ENCODE assay signal across 8 cellular contexts in the genomic region with DNA sequence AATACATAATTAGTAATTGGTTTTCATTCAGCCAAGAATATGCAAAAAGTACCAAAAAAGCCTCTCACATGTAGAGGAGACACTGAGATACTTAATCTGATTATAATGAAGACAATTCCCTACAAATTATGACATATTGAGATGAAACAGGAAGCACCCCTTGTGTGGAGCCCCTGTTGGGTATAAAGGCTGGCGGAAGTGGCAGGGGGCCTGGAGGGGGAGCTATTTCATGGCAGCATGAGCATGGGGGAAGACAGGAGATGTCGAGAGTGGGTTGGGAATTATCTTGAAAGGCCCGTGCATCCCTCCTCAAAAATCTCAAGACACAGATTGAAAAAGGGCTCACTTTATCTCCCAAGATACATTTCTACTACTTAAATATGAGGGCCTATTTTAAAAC.
DNase-seq lines count a peak whose midpoint lies in the region; ATAC-seq, FAIRE-seq and TF ChIP-seq lines count a peak whose summit lies in the region.

No MANE protein-coding gene starts in this region.

- RAD21 ChIA-PET in GM12878 (lab: Charles Lee; ENCODE audit: unreplicated experiment), result interaction anchor here (1.1 to 6.2 kb wide), 9 partner anchors 8 to 371 kb away, joined by 3 to 53 read pairs (median 11); no protein-coding TSS in a partner anchor

- H3K36me3 ChIP-seq in DND-41 (ENCODE audit: insufficient read depth, low read length) (no peaks in the 10 kb centered on the region), GM12878 (ENCODE audit: control insufficient read depth in 2 of 2, insufficient read depth in 2 of 2, low read length in 1 of 2) (peaks cover 2 to 5% of the 10 kb centered on the region in 2 experiments; a peak in 3 of 4 replicates), tibial nerve (no peaks in the 10 kb centered on the region)

- POLR2A ChIA-PET in GM12878 (lab: Charles Lee), result interaction anchor here (0.6 to 10.6 kb wide), 8 partner anchors 9 to 95 kb away, joined by 3 to 82 read pairs (median 6); no protein-coding TSS in a partner anchor

- H3K9me3 ChIP-seq in DND-41 (ENCODE audit: insufficient read depth, low read length, severe bottlenecking), result no peaks in the 10 kb centered on the region
- H3K9me3 ChIP-seq in GM12878 (replicated peaks; ENCODE audit: control insufficient read depth, insufficient read depth, low read length), result no peaks in the 10 kb centered on the region
- H3K9me3 ChIP-seq in tibial nerve, result no peaks in the 10 kb centered on the region

- H3K4me3 ChIP-seq in DND-41 (ENCODE audit: low read depth in 1 of 2, low read length in 2 of 2), result no peak overlapping the region
- no peak overlapping the region for H3K4me3 ChIP-seq in GM12878
- H3K4me3 ChIP-seq in tibial nerve, result no peak overlapping the region

- no peak overlapping the region for H3K4me2 ChIP-seq in DND-41 (ENCODE audit: insufficient read depth, low read length)
- no peak overlapping the region for H3K4me2 ChIP-seq in GM12878 (ENCODE audit: control insufficient read depth, insufficient read depth)

- SMC1A ChIA-PET in GM12878 (lab: Charles Lee; ENCODE audit: uncharacterized antibody, unreplicated experiment), result interaction anchor here (0.6 to 14.3 kb wide), 15 partner anchors 9 to 315 kb away, joined by 3 to 139 read pairs (median 4); no protein-coding TSS in a partner anchor

- H3K36me3 Mint-ChIP-seq in natural killer cell treated with Interleukin-12 subunit alpha and Interleukin-12 subunit beta and Interleukin-15 and Interleukin-18, amount 100 ng/mL, for 72 hours, result peaks cover 5% of the 10 kb centered on the region

- intact Hi-C loops in GM12878 (cut with micrococcal nuclease; ENCODE audit: unreplicated experiment), result no loop called here

- H2AFZ ChIP-seq in DND-41 (ENCODE audit: low read depth, low read length), result no peak overlapping the region
- H2AFZ ChIP-seq in GM12878 (ENCODE audit: control insufficient read depth, low read depth, low read length), result no peak overlapping the region

- TF ChIP-seq CTCF in DND-41 (IDR thresholded peaks at IDR 0.05; ENCODE audit: borderline replicate concordance, extremely low read depth, low read length, poor library complexity, severe bottlenecking) (peak; percentile 37), GM12878 (IDR thresholded peaks at IDR 0.05 in 2 of 3, conservative IDR thresholded peaks at IDR 0.05 in 1 of 3; ENCODE audit: control insufficient read depth in 2 of 3, extremely low read depth in 1 of 3, insufficient read depth in 1 of 3, low read depth in 3 of 3, low read length in 3 of 3) (peak; percentile 1 to 19 (median 15); a peak in 2 of 6 replicates), tibial nerve (IDR thresholded peaks at IDR 0.05) (no peak)

- no peak overlapping the region for H3K9ac ChIP-seq in DND-41 (ENCODE audit: low read depth, low read length)
- no peak overlapping the region for H3K9ac ChIP-seq in GM12878 (ENCODE audit: control insufficient read depth, insufficient read depth, low read length)

- H3K4me1 Mint-ChIP-seq in natural killer cell treated with Interleukin-12 subunit alpha and Interleukin-12 subunit beta and Interleukin-15 and Interleukin-18, amount 100 ng/mL, for 72 hours (ENCODE audit: low read depth in 2 of 2), result peaks cover 73 to 88% of the 10 kb centered on the region in 2 donors

- H4K20me1 ChIP-seq in DND-41 (ENCODE audit: insufficient read depth, low read length), result peaks cover 70% of the 10 kb centered on the region
- H4K20me1 ChIP-seq in GM12878 (ENCODE audit: control insufficient read depth, insufficient read depth), result no peaks in the 10 kb centered on the region; the same call in 1 of the 2 replicates

- H3K27me3 ChIP-seq in DND-41 (ENCODE audit: insufficient read depth, low read length, poor library complexity) (no peaks in the 10 kb centered on the region), GM12878 (replicated peaks in 1 of 2; ENCODE audit: control insufficient read depth in 2 of 2, insufficient read depth in 2 of 2, low read length in 1 of 2) (no peaks in the 10 kb centered on the region), tibial nerve (no peaks in the 10 kb centered on the region)

- H3K27ac ChIP-seq in DND-41 (ENCODE audit: low read length) (no peak overlapping the region), GM12878 (ENCODE audit: control insufficient read depth, insufficient read depth) (no peak overlapping the region; the same call in 1 of the 2 replicates), tibial nerve (peak overlapping the region in 2 of 4 donors; percentile 32 to 85)

- 0 out of 2 replicates have a peak, but pooled peaks have one; percentile 19 for TF ChIP-seq RAD21 in GM12878 (IDR thresholded peaks at IDR 0.05; ENCODE audit: insufficient read depth, low read depth, low read length)

- H3K4me3 Mint-ChIP-seq in natural killer cell treated with Interleukin-12 subunit alpha and Interleukin-12 subunit beta and Interleukin-15 and Interleukin-18, amount 100 ng/mL, for 72 hours, result peak overlapping the region; percentile 54

- peak overlapping the region; percentile 87 to 96 for H3K27ac Mint-ChIP-seq in natural killer cell treated with Interleukin-12 subunit alpha and Interleukin-12 subunit beta and Interleukin-15 and Interleukin-18, amount 100 ng/mL, for 72 hours

- peaks cover 86% of the 10 kb centered on the region for H3K79me2 ChIP-seq in DND-41 (ENCODE audit: insufficient read depth, low read length)
- peaks cover 98% of the 10 kb centered on the region for H3K79me2 ChIP-seq in GM12878 (ENCODE audit: control insufficient read depth, insufficient read depth, low read length)

- CTCF ChIA-PET in GM12878 (lab: Yijun Ruan, JAX), result interaction anchor here (0.7 to 4.8 kb wide), 10 partner anchors 9 to 95 kb away, joined by 3 to 28 read pairs (median 4); no protein-coding TSS in a partner anchor

- ATAC-seq in DND-41 (ENCODE audit: insufficient read depth, low read depth) (no peak), GM12878 (no peak)
- no peak for ATAC-seq in natural killer cell treated with Interleukin-12 subunit alpha and Interleukin-12 subunit beta and Interleukin-15 and Interleukin-18, amount 100 ng/mL, for 72 hours

- TF ChIP-seq POLR2A in GM12878 (IDR thresholded peaks at IDR 0.05; ENCODE audit: low read depth, low read length), result no peak
- TF ChIP-seq POLR2A in tibial nerve (IDR thresholded peaks at IDR 0.05), result no peak

- in situ Hi-C loops in GM12878 (cut with MboI), result no loop called here

- FAIRE-seq in GM12878 (lab: Jason Lieb, UNC), result no peak
- FAIRE-seq in GM19239 (lab: Jason Lieb, UNC), result no peak

- WGBS in GM12878 (ENCODE audit: insufficient coverage, insufficient replicate concordance, low lambda C conversion rate, missing lambda C conversion rate), result 30% methylated on average over 3 of the region's 3 CpGs
- WGBS in tibial nerve, 2 donors, result 82 to 86% methylated on average over 3 of the region's 3 CpGs

- peaks cover 14% of the 10 kb centered on the region for H3K4me1 ChIP-seq in DND-41 (ENCODE audit: insufficient read depth, low read length)
- H3K4me1 ChIP-seq in GM12878 (ENCODE audit: control insufficient read depth, insufficient read depth, low read length), result peaks cover 42% of the 10 kb centered on the region
- H3K4me1 ChIP-seq in tibial nerve, result peaks cover 0 to 70% (median 43%) of the 10 kb centered on the region in 4 donors

- TF ChIP-seq EP300 in GM12878 (IDR thresholded peaks at IDR 0.05; ENCODE audit: borderline replicate concordance in 1 of 2, control insufficient read depth in 1 of 2, low read depth in 2 of 2, low read length in 2 of 2) (no peak), tibial nerve (IDR thresholded peaks at IDR 0.05) (no peak)

- H3K27me3 Mint-ChIP-seq in natural killer cell treated with Interleukin-12 subunit alpha and Interleukin-12 subunit beta and Interleukin-15 and Interleukin-18, amount 100 ng/mL, for 72 hours, result no peaks in the 10 kb centered on the region

- no TSS peak for BruUV-seq in GM12878 (replicated peaks; lab: Mats Ljungman, UMichigan)

- peaks cover 3% of the 10 kb centered on the region for H3K9me3 Mint-ChIP-seq in natural killer cell treated with Interleukin-12 subunit alpha and Interleukin-12 subunit beta and Interleukin-15 and Interleukin-18, amount 100 ng/mL, for 72 hours

- DNase-seq in DND-41 (peak; percentile 19), Kasumi-1 (lab: John Stamatoyannopoulos, UW) (peak; percentile 29 to 49), GM12878 (ENCODE audit: low read depth, low spot score) (no peak), inferior parietal cortex (ENCODE audit: extremely low spot score) (no peak), tibial nerve (ENCODE audit: low spot score in 2 of 2) (no peak), GM19239 (ENCODE audit: insufficient read length, low spot score) (no peak), HuH-7 (ENCODE audit: low spot score) (no peak)
- no peak for DNase-seq in natural killer cell treated with Interleukin-12 subunit alpha and Interleukin-12 subunit beta and Interleukin-15 and Interleukin-18, amount 100 ng/mL, for 72 hours (ENCODE audit: low spot score)

TF ChIP-seq in GM12878, 131 proteins besides CTCF, POLR2A, EP300 and RAD21 (continues in another document):
- TF ChIP-seq KLF5 (IDR thresholded peaks at IDR 0.05; ENCODE audit: partially characterized antibody), result no peak
- TF ChIP-seq TCF12 (IDR thresholded peaks at IDR 0.05; ENCODE audit: low read depth, low read length), result no peak
- TF ChIP-seq EED (IDR thresholded peaks at IDR 0.05; ENCODE audit: low read depth), result 0 out of 2 replicates have a peak, but pooled peaks have one; percentile 42
- 0 out of 2 replicates have a peak, but pooled peaks have one; percentile 43 for TF ChIP-seq GABPA (IDR thresholded peaks at IDR 0.05; ENCODE audit: low read depth)
- TF ChIP-seq SMC3 (IDR thresholded peaks at IDR 0.05; ENCODE audit: borderline replicate concordance, low read length), result peak; percentile 11; the same call in 1 of the 2 replicates

Comparison
In these comparisons a context has a peak if more than half of its experiments do, and no peak if none do; other contexts are left out.
1. DNase-seq: peak in DND-41 (single experiment) and Kasumi-1 (2 of 2); none in GM12878 (single experiment), natural killer cell treated with Interleukin-12 subunit alpha and Interleukin-12 subunit beta and Interleukin-15 and Interleukin-18, amount 100 ng/mL, for 72 hours (single experiment), inferior parietal cortex (single experiment), tibial nerve (0 of 2), GM19239 (single experiment) and HuH-7 (single experiment).
2. CTCF ChIP-seq: peak in DND-41 (single experiment) and GM12878 (3 of 3); none in tibial nerve (0 of 5).